Comparison of ENCODE assay signal across 18 cellular contexts in the genomic region with DNA sequence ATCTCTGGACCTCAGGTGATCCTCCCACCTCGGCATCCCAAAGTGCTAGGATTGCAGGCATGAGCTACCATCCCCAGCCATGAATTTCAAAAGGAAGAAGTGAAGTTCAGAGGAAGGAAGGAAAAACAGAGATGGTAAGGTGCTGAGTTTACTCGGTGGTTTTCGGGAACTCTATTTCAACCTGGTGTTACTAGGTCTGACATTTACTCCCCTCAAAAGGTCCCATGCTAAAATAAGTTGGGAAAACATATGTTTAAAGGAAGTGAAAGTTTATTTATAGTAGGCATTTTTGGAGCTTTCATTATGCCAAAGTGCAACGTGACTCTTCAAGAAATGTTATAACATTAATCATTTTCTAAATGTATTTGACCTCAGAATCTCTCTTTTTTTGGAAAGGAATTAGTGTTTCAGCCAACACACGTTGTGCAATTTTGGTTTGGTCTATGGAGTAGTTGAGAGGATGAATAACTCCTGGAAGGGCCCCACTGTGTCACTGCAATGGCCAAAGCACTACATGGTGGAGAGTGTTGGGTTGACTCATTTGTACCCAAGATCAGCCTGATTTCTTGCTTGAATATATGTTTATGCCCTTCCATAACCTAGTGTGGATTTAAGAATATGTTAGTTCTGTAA.
DNase-seq lines count a peak whose midpoint lies in the region; ATAC-seq, FAIRE-seq and TF ChIP-seq lines count a peak whose summit lies in the region.
"Had no signal": no experiment of that assay in that cellular context is flagged by ENCODE, and none has a peak within 500 bp of the region (broad histone marks: within the 10 kb centered on the region; RNA-seq: fewer than 3 reads in every experiment).

No MANE protein-coding gene starts in this region.

- H3K27me3 Mint-ChIP-seq in HFFc6 (ENCODE audit: insufficient read depth) = peaks cover 35% of the 10 kb centered on the region

- no peaks in the 10 kb centered on the region for H3K9me1 ChIP-seq in K562 (ENCODE audit: control insufficient read depth, insufficient read depth, low read length)

- ATAC-seq in K562 (no peak), GM21576 (IDR thresholded peaks at IDR 0.05; ENCODE audit: unreplicated experiment) (no peak), HG02981 (IDR thresholded peaks at IDR 0.05; ENCODE audit: unreplicated experiment) (no peak)
- ATAC-seq in stimulated activated naive CD8-positive, alpha-beta T cell treated with anti-CD3 and anti-CD28 coated beads, Interleukin-15, Interleukin-2, amounts not matched to agents 100 U/mL and 50 U/mL, for 24 hours = no peak
- ATAC-seq: A549, pancreas had no signal

- peaks cover 16% of the 10 kb centered on the region for H3K4me1 Mint-ChIP-seq in HFFc6 (ENCODE audit: low read depth)

- H3K27me3 ChIP-seq in ACC112 (ENCODE audit: insufficient read depth, low read length) (no peaks in the 10 kb centered on the region), K562 (ENCODE audit: control insufficient read depth in 2 of 2, insufficient read depth in 2 of 2, low read length in 2 of 2) (no peaks in the 10 kb centered on the region)
- H3K27me3 ChIP-seq: pancreas, transverse colon had no signal

- DNase-seq in HFFc6 (peak; percentile 7), K562 (ENCODE audit: extremely low read depth in 1 of 4, low spot score in 3 of 4) (no peak), hepatic stellate cell (ENCODE audit: low spot score) (peak; percentile 49), SW 1271 (lab: John Stamatoyannopoulos, UW) (no peak)
- DNase-seq in stimulated activated naive CD8-positive, alpha-beta T cell treated with anti-CD3 and anti-CD28 coated beads, Interleukin-15, Interleukin-2, amounts not matched to agents 100 U/mL and 50 U/mL, for 24 hours = no peak
- DNase-seq: activated CD8-positive, alpha-beta memory T cell treated with anti-CD3 and anti-CD28 coated beads for 24 hours; activated gamma-delta T cell treated with Interleukin-2 at 50 U/mL for 16 hours; DMS 273 treated with DMSO at 0.1 percent for 48 hours; erythroblast; Kasumi-1; pancreas; transverse colon had no signal

- POLR2A ChIA-PET in K562 (lab: Yijun Ruan, JAX) = no interaction called here

- H3K4me3 Mint-ChIP-seq in HFFc6 = no peak overlapping the region

- no peak overlapping the region for H3K9ac ChIP-seq in K562 (ENCODE audit: insufficient read depth in 1 of 2, low read depth in 2 of 2, low read length in 2 of 2)

- H4K20me1 ChIP-seq in K562 (replicated peaks; ENCODE audit: control insufficient read depth, insufficient read depth, low read length) = no peaks in the 10 kb centered on the region

- WGBS in K562 (ENCODE audit: insufficient coverage, low coverage, missing lambda C conversion rate) = 52% methylated on average over 5 of the region's 5 CpGs

- H3K27ac Mint-ChIP-seq in HFFc6 = no peak overlapping the region

- H3K27ac ChIP-seq in ACC112 (ENCODE audit: low read depth, low read length) (peak overlapping the region; percentile 80), K562 (ENCODE audit: extremely low read depth, low read depth, low read length) (no peak overlapping the region)
- H3K27ac ChIP-seq: A549, pancreas, transverse colon had no signal

- CTCF ChIA-PET in K562 (lab: Yijun Ruan, JAX; ENCODE audit: low intra/inter-chr PET ratio) = no interaction called here

- H3K79me2 ChIP-seq in ACC112 (ENCODE audit: control insufficient read depth, insufficient read depth, low read length, unreplicated experiment) (no peaks in the 10 kb centered on the region), K562 (ENCODE audit: control insufficient read depth, insufficient read depth, low read length) (no peaks in the 10 kb centered on the region)

- 0 out of 4 replicates have a peak, but pooled peaks of 1 of the 2 experiments have one; percentile 3 for TF ChIP-seq RAD21 in K562 (CRISPR knock-in tag; conservative IDR thresholded peaks at IDR 0.05 in 1 of 2, IDR thresholded peaks at IDR 0.05 in 1 of 2)

- no TSS peak for BruUV-seq in K562 (replicated peaks; lab: Mats Ljungman, UMichigan)

- TF ChIP-seq POLR2A in K562 (conservative IDR thresholded peaks at IDR 0.05) = no peak

- H3K4me2 ChIP-seq in K562 (ENCODE audit: insufficient read depth, low read length) = no peak overlapping the region
- H3K4me2 ChIP-seq: A549 had no signal

- peaks cover 30% of the 10 kb centered on the region for H3K4me1 ChIP-seq in ACC112 (ENCODE audit: control insufficient read depth, insufficient read depth, low read length, unreplicated experiment)
- H3K4me1 ChIP-seq in K562 (replicated peaks in 1 of 2; ENCODE audit: control insufficient read depth in 2 of 2, insufficient read depth in 2 of 2, low read length in 2 of 2) = peaks cover 8 to 43% of the 10 kb centered on the region in 2 experiments
- H3K4me1 ChIP-seq: A549, pancreas had no signal

- H3K36me3 ChIP-seq in ACC112 (ENCODE audit: insufficient read depth, low read length) = no peaks in the 10 kb centered on the region
- no peaks in the 10 kb centered on the region for H3K36me3 ChIP-seq in K562 (ENCODE audit: control insufficient read depth, insufficient read depth, low read length)
- H3K36me3 ChIP-seq: pancreas, transverse colon had no signal

- no peaks in the 10 kb centered on the region for H3K9me3 ChIP-seq in K562 (replicated peaks; ENCODE audit: control insufficient read depth, insufficient read depth, low read depth, low read length)
- H3K9me3 ChIP-seq: A549, pancreas, transverse colon had no signal

- TF ChIP-seq CTCF in HFFc6 (IDR thresholded peaks at IDR 0.05) = no peak
- no peak for TF ChIP-seq CTCF in K562 (IDR thresholded peaks at IDR 0.05 in 2 of 3, conservative IDR thresholded peaks at IDR 0.05 in 1 of 3; ENCODE audit: insufficient read depth in 2 of 3, low read depth in 1 of 3, low read length in 3 of 3)

- H3K4me3 ChIP-seq in ACC112 (ENCODE audit: low read depth, low read length) (peak overlapping the region; percentile 16; the same call in 1 of the 2 replicates), K562 (no peak overlapping the region)
- H3K4me3 ChIP-seq: A549, pancreas, transverse colon had no signal

- 0 out of 2 replicates have a peak, but pooled peaks cover 4% of the 10 kb centered on the region for H3K36me3 Mint-ChIP-seq in HFFc6 (ENCODE audit: low read depth)

- no peak for TF ChIP-seq EP300 in K562 (IDR thresholded peaks at IDR 0.05; ENCODE audit: low read length)

- in situ Hi-C loops in K562 (cut with MboI) = no loop called here

- FAIRE-seq in K562 (lab: Jason Lieb, UNC) = no peak
- FAIRE-seq: A549, colon, pancreas, TTC549 had no signal

- H2AFZ ChIP-seq in ACC112 (ENCODE audit: low read length, unreplicated experiment) (peak overlapping the region; percentile 2), K562 (ENCODE audit: low read depth, low read length) (no peak overlapping the region)

- intact Hi-C loops in K562 (cut with micrococcal nuclease) = no loop called here

- H3K9me3 Mint-ChIP-seq in HFFc6 = no peaks in the 10 kb centered on the region

TF ChIP-seq in K562, 482 proteins besides CTCF, POLR2A, EP300 and RAD21:
- TF ChIP-seq RBBP5 (IDR thresholded peaks at IDR 0.05; ENCODE audit: borderline replicate concordance, insufficient read depth, low read length, poor library complexity, severe bottlenecking) (no peak), CEBPB (tag; IDR thresholded peaks at IDR 0.05) (peak; percentile 97), NR2C2 (CRISPR knock-in tag; IDR thresholded peaks at IDR 0.05) (no peak), NR2C2 (tag; IDR thresholded peaks at IDR 0.05) (0 out of 2 replicates have a peak, but pooled peaks have one; percentile 14), CEBPG (CRISPR knock-in tag; IDR thresholded peaks at IDR 0.05) (peak; percentile 78), CEBPG (tag; conservative IDR thresholded peaks at IDR 0.05 in 1 of 2, IDR thresholded peaks at IDR 0.05 in 1 of 2) (peak; percentile 96 to 98)
- TF ChIP-seq, protein P1, sequence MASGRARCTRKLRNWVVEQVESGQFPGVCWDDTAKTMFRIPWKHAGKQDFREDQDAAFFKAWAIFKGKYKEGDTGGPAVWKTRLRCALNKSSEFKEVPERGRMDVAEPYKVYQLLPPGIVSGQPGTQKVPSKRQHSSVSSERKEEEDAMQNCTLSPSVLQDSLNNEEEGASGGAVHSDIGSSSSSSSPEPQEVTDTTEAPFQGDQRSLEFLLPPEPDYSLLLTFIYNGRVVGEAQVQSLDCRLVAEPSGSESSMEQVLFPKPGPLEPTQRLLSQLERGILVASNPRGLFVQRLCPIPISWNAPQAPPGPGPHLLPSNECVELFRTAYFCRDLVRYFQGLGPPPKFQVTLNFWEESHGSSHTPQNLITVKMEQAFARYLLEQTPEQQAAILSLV (tag; IDR thresholded peaks at IDR 0.05) = 0 out of 2 replicates have a peak, but pooled peaks have one; percentile 42
TF ChIP-seq in K562: peak in this region for 4.

Comparison
In these comparisons a context has a peak if more than half of its experiments do, and no peak if none do; other contexts are left out.
1. DNase-seq: peak in HFFc6 (single experiment) and hepatic stellate cell (single experiment); none in K562 (0 of 4), SW 1271 (0 of 2) and stimulated activated naive CD8-positive, alpha-beta T cell treated with anti-CD3 and anti-CD28 coated beads, Interleukin-15, Interleukin-2, amounts not matched to agents 100 U/mL and 50 U/mL, for 24 hours (single experiment).